In the genomic region with DNA sequence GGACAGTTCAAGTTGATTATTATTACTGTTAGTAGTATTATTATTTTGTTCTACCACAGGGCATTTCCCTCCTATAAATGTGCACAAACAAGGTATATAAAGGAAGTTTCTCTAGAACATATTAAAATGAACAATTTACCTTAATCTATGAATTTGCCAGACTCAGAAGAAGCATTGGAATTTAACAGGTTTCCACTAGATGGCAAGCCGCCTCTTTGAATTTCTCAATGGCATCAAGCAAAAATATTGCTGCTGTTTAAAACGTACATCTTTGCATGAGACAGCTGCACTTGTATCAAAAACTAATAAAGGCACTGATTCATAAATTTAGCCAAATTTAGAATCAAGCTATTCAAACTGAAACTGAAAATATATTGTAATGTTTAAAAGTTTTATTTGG, we compare ENCODE assay signal across 20 cellular contexts. TPM values are rescaled to one million over a fixed set of nuclear protein-coding genes. Genes with fewer than 3 reads are reported as not detected.
DNase-seq lines count a peak whose midpoint lies in the region; ATAC-seq, FAIRE-seq and TF ChIP-seq lines count a peak whose summit lies in the region.
"Had no signal": no experiment of that assay in that cellular context is flagged by ENCODE, and none has a peak within 500 bp of the region (broad histone marks: within the 10 kb centered on the region; RNA-seq: fewer than 3 reads in every experiment).

No MANE protein-coding gene starts in this region.

- no peak overlapping the region for H3K18ac ChIP-seq in H1 (ENCODE audit: extremely low read depth, low read length)

- no peak overlapping the region for H2BK12ac ChIP-seq in H1 (ENCODE audit: low read depth, low read length)

- no peak for TF ChIP-seq EP300 in H1 (IDR thresholded peaks at IDR 0.05; ENCODE audit: borderline replicate concordance in 1 of 2, low read depth in 2 of 2, low read length in 2 of 2)

- POLR2A ChIA-PET in H1 (lab: Charles Lee; ENCODE audit: partially characterized antibody): no interaction called here

- H2BK5ac ChIP-seq in H1 (ENCODE audit: low read depth, low read length): no peak overlapping the region

- H3K14ac ChIP-seq in H1 (ENCODE audit: insufficient read length): no peak overlapping the region

- TF ChIP-seq POLR2A in breast epithelium (IDR thresholded peaks at IDR 0.05): no peak
- TF ChIP-seq POLR2A in H1 (IDR thresholded peaks at IDR 0.05; ENCODE audit: control extremely low read depth in 1 of 2, low read depth in 2 of 2, low read length in 2 of 2): no peak

- intact Hi-C loops in breast epithelium (cut with DNase I; ENCODE audit: low total_unique reads): no loop called here

- in situ Hi-C loops in T47D (cut with HindIII; ENCODE audit: low pct_unique_long_range_greater_than_20kb, low sequenced_read_pairs): no loop called here

- H3K4me2 ChIP-seq in OCI-LY1 (ENCODE audit: low read length) (no peak overlapping the region), H1 (ENCODE audit: insufficient read depth in 1 of 2, low read depth in 2 of 2, low read length in 2 of 2) (no peak overlapping the region)

- no peak overlapping the region for H4K5ac ChIP-seq in H1 (ENCODE audit: insufficient read length, low read depth, low read length)

- no peaks in the 10 kb centered on the region; the same call in 1 of the 2 replicates for H3K9me2 ChIP-seq in OCI-LY1 (ENCODE audit: low read depth, low read length)

- TF ChIP-seq CTCF in breast epithelium (IDR thresholded peaks at IDR 0.05) (no peak), OCI-LY1 (IDR thresholded peaks at IDR 0.05; ENCODE audit: low read length) (0 out of 2 replicates have a peak, but pooled peaks have one; percentile 7), H1 (IDR thresholded peaks at IDR 0.05; ENCODE audit: control extremely low read depth in 1 of 3, insufficient read depth in 1 of 3, low read depth in 1 of 3, low read length in 3 of 3) (peak in 1 of 3 experiments; percentile 6; a peak in 1 of 4 replicates)

- no peak overlapping the region for H3K56ac ChIP-seq in H1 (replicated peaks; ENCODE audit: insufficient read length, low read depth, low read length)

- no peak overlapping the region for H4K8ac ChIP-seq in H1 (ENCODE audit: extremely low read depth, insufficient read depth, low read length)

- 91% methylated on average over 2 of the region's 2 CpGs; no CpG with 5 or more reads in 1 of the 2 experiments for WGBS in H1 (ENCODE audit: extremely low coverage in 1 of 2, insufficient coverage in 1 of 2, insufficient read length in 1 of 2, insufficient replicate concordance in 2 of 2, low coverage in 1 of 2, low lambda C conversion rate in 2 of 2, missing lambda C conversion rate in 1 of 2), 2 experiments

- H4K20me1 ChIP-seq in OCI-LY1 (ENCODE audit: insufficient read depth, low read length) (no peaks in the 10 kb centered on the region), H1 (replicated peaks in 1 of 2; ENCODE audit: control insufficient read depth in 1 of 2, insufficient read depth in 2 of 2, low read length in 2 of 2) (no peaks in the 10 kb centered on the region)

- no peak overlapping the region for H2BK120ac ChIP-seq in H1 (replicated peaks; ENCODE audit: low read depth, low read length)

- H3K9ac ChIP-seq in OCI-LY1 (ENCODE audit: low read length) (no peak overlapping the region), H1 (replicated peaks in 1 of 4; ENCODE audit: extremely low read depth in 1 of 4, low read depth in 3 of 4, low read length in 3 of 4) (no peak overlapping the region)

- H3K27ac ChIP-seq in breast epithelium (no peak overlapping the region), OCI-LY1 (ENCODE audit: low read depth, low read length, poor library complexity, severe bottlenecking) (no peak overlapping the region), H1 (ENCODE audit: low read depth, low read length) (no peak overlapping the region)
- H3K27ac ChIP-seq: spleen, uterus had no signal

- H4K91ac ChIP-seq in H1 (replicated peaks; ENCODE audit: insufficient read length, low read length): no peak overlapping the region

- H3K36me3 ChIP-seq in breast epithelium: no peaks in the 10 kb centered on the region
- H3K36me3 ChIP-seq in OCI-LY1 (ENCODE audit: insufficient read depth, low read length): no peaks in the 10 kb centered on the region
- H3K36me3 ChIP-seq in H1 (ENCODE audit: control insufficient read depth in 2 of 4, insufficient read depth in 4 of 4, low read length in 3 of 4): no peaks in the 10 kb centered on the region
- H3K36me3 ChIP-seq: spleen, uterus had no signal

- DNase-seq in T47D (ENCODE audit: low read depth in 1 of 2, low spot score in 1 of 2): peak; percentile 7 to 26
- no peak for DNase-seq in breast epithelium (ENCODE audit: low spot score in 2 of 2)
- DNase-seq in H1 (ENCODE audit: low read depth in 1 of 2, low spot score in 2 of 2): no peak
- DNase-seq in T-helper 1 cell: no peak
- DNase-seq in 8988T: no peak
- DNase-seq: amygdala; CD8-positive, alpha-beta T cell; KBM-7; mucosa of descending colon; NCI-H1092 treated with DMSO at 0.1 percent for 48 hours; NCI-H2081 treated with DMSO at 0.1 percent for 48 hours; NCI-H748 treated with DMSO at 0.1 percent for 48 hours; spleen; stimulated activated CD4-positive, alpha-beta T cell treated with anti-CD3 and anti-CD28 coated beads, Interleukin-4, amount 100 ng/mL, for 4 hours; uterus had no signal

- H3K4me1 ChIP-seq in breast epithelium (no peaks in the 10 kb centered on the region), OCI-LY1 (ENCODE audit: insufficient read depth, low read length, severe bottlenecking) (no peaks in the 10 kb centered on the region), H1 (replicated peaks in 1 of 4; ENCODE audit: control insufficient read depth in 3 of 4, insufficient read depth in 4 of 4, low read length in 3 of 4) (no peaks in the 10 kb centered on the region)
- H3K4me1 ChIP-seq: spleen, uterus had no signal

- no peaks in the 10 kb centered on the region for H3K23me2 ChIP-seq in H1 (ENCODE audit: low read depth, low read length)

- no peak overlapping the region for H2BK20ac ChIP-seq in H1 (ENCODE audit: low read length)

- H3K79me2 ChIP-seq in OCI-LY1 (ENCODE audit: insufficient read depth, low read length) (no peaks in the 10 kb centered on the region), H1 (ENCODE audit: control insufficient read depth in 1 of 2, insufficient read depth in 2 of 2, low read length in 2 of 2) (no peaks in the 10 kb centered on the region)

- H3K9me3 ChIP-seq in breast epithelium (no peaks in the 10 kb centered on the region), OCI-LY1 (ENCODE audit: low read length) (no peaks in the 10 kb centered on the region), H1 (ENCODE audit: insufficient read depth in 2 of 2, low read depth in 1 of 2, low read length in 1 of 2) (peaks cover 3 to 4% of the 10 kb centered on the region in 2 experiments; a peak in 2 of 4 replicates)
- H3K9me3 ChIP-seq: mucosa of descending colon had no signal

- H2AK5ac ChIP-seq in H1 (ENCODE audit: low read depth, low read length): no peak overlapping the region

- H3F3A ChIP-seq in OCI-LY1 (ENCODE audit: insufficient read depth, low read length): no peaks in the 10 kb centered on the region

- CTCF ChIA-PET in H1 (lab: Charles Lee; ENCODE audit: partially characterized antibody): interaction anchor here (1.1 kb wide), 1 partner anchor 239 kb away, joined by 4 read pairs; no protein-coding TSS in a partner anchor

- no peak overlapping the region for H3K4me3 ChIP-seq in breast epithelium
- no peak overlapping the region for H3K4me3 ChIP-seq in OCI-LY1 (ENCODE audit: low read depth, low read length, poor library complexity, severe bottlenecking)
- no peak overlapping the region for H3K4me3 ChIP-seq in H1 (ENCODE audit: extremely low read depth in 1 of 4, insufficient read depth in 2 of 4, low read depth in 3 of 4, low read length in 4 of 4)
- H3K4me3 ChIP-seq: mucosa of descending colon, spleen, uterus had no signal

- no peak overlapping the region for H2AFZ ChIP-seq in OCI-LY1 (ENCODE audit: low read length)
- H2AFZ ChIP-seq in H1 (ENCODE audit: low read length): no peak overlapping the region

- H3K4ac ChIP-seq in H1 (replicated peaks; ENCODE audit: insufficient read length, low read depth, low read length): no peak overlapping the region

- ATAC-seq in esophagus mucosa (no peak), HG02623 (IDR thresholded peaks at IDR 0.05; ENCODE audit: unreplicated experiment) (no peak)
- ATAC-seq: CD8-positive, alpha-beta T cell; left lobe of liver; mucosa of descending colon had no signal

- no peak for FAIRE-seq in H1 (lab: Jason Lieb, UNC)
- FAIRE-seq: GM18507 had no signal

- no peak overlapping the region for H3K23ac ChIP-seq in H1 (ENCODE audit: insufficient read length)

- H3K27me3 ChIP-seq in breast epithelium (no peaks in the 10 kb centered on the region), OCI-LY1 (ENCODE audit: insufficient read depth, low read length) (no peaks in the 10 kb centered on the region), H1 (replicated peaks in 1 of 4; ENCODE audit: control insufficient read depth in 3 of 4, extremely low read depth in 1 of 4, insufficient read depth in 3 of 4, low read length in 3 of 4) (peaks cover 0 to 4% (median 2%) of the 10 kb centered on the region in 4 experiments; a peak in 4 of 7 replicates)
- H3K27me3 ChIP-seq: spleen, uterus had no signal

- no peaks in the 10 kb centered on the region for H3K79me1 ChIP-seq in H1 (ENCODE audit: low read depth, low read length)

- H2BK15ac ChIP-seq in H1 (ENCODE audit: low read length): no peak overlapping the region

- TF ChIP-seq RAD21 in H1 (IDR thresholded peaks at IDR 0.05 in 1 of 2, conservative IDR thresholded peaks at IDR 0.05 in 1 of 2; ENCODE audit: low read depth in 2 of 2, low read length in 2 of 2): peak; percentile 54

TF ChIP-seq in H1, 55 proteins besides CTCF, POLR2A, EP300 and RAD21 (continues in another document):
- TF ChIP-seq POU5F1 (IDR thresholded peaks at IDR 0.05; ENCODE audit: low read depth, low read length) (no peak), HDAC6 (IDR thresholded peaks at IDR 0.05; ENCODE audit: low read depth, low read length) (no peak), BRCA1 (IDR thresholded peaks at IDR 0.05; ENCODE audit: low read depth, low read length) (no peak), MAFK (IDR thresholded peaks at IDR 0.05; ENCODE audit: low read depth, low read length) (no peak)

RNA-seq across cellular contexts. Expression of a gene that starts 34.6 kb away (rescaled TPM):
- total RNA-seq in breast epithelium (10 to 100 TPM; 46.7 to 64.4 (median 48.5) TPM), esophagus mucosa (18.6 TPM)
- 73.0 and 80.5 TPM in 2 replicates for total RNA-seq in H1 (2021; fragmentation: NEBNext Ultra II Directional; extraction: Animal tissue kit (Norgen Biotek cat#: 25700))
- 12.8 and 13.1 TPM in 2 replicates for polyA plus RNA-seq in H1 (2011; rRNA removed)
- polyA plus RNA-seq in H1 (2011; cell fraction: cytosol; rRNA removed): 31.6 TPM
- polyA plus RNA-seq in H1 (2011; cell fraction: nucleus; rRNA removed): 12.6 TPM
- polyA plus RNA-seq in H1 (2012, experiment 1 of 2): 36.2 to 50.2 TPM (median 38.6 TPM) in 4 replicates
- 2.7 TPM for polyA plus RNA-seq in H1 (2012, experiment 2 of 2)
- polyA plus RNA-seq in H1 (2013, experiment 1 of 2): 65.7 TPM
- 60.2 TPM for polyA plus RNA-seq in H1 (2013, experiment 2 of 2)
- polyA minus RNA-seq in H1 (2011; rRNA and poly(A)+ RNA removed): 22.4 and 38.9 TPM in 2 replicates
- 49.8 TPM for polyA minus RNA-seq in H1 (2011; cell fraction: cytosol; rRNA and poly(A)+ RNA removed)
- 71.2 TPM for polyA minus RNA-seq in H1 (2011; cell fraction: nucleus; rRNA and poly(A)+ RNA removed)

Comparison
In these comparisons a context has a peak if more than half of its experiments do, and no peak if none do; other contexts are left out.
1. DNase-seq: peak in T47D (2 of 2); none in breast epithelium (0 of 2), H1 (0 of 2), T-helper 1 cell (0 of 5) and 8988T (single experiment).